ENCODE assay signal across 1 cellular context in the genomic region with DNA sequence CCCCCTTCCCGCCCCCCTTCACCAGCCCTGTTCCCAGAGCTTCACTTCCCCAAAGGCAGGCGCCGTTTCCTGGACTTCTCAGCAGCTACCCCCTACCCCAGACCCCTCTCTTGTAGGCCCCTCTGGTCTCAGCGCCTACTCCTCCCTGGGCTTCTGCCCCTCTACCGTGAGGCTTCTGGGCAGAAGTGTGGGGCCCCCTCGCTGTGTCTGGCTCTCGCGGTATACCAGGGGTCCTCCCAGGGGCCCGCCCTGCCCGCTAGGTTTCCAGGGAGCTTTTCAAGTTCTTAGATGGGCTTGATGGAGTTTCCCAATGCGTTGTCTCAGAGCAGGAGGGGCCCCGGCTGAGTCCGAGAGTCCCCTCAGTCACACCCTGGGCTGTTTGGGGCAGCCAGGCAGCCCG.
A peak's percentile ranks its signal among the peaks of the same experiment; 100 is the strongest.
TF ChIP-seq lines count a peak whose summit lies in the region.

No MANE protein-coding gene starts in this region.

TF ChIP-seq in HepG2, 621 proteins besides CTCF, POLR2A, EP300 and RAD21:
- TF ChIP-seq PHB2 (IDR thresholded peaks at IDR 0.05; ENCODE audit: partially characterized antibody) = no peak
- TF ChIP-seq ATF5 (CRISPR knock-in tag; IDR thresholded peaks at IDR 0.05; ENCODE audit: low read depth) = no peak
- peak; percentile 38 for TF ChIP-seq AGO2 (optimal IDR thresholded peaks at IDR 0.05; ENCODE audit: low read depth, low read length)
- TF ChIP-seq, protein P1, sequence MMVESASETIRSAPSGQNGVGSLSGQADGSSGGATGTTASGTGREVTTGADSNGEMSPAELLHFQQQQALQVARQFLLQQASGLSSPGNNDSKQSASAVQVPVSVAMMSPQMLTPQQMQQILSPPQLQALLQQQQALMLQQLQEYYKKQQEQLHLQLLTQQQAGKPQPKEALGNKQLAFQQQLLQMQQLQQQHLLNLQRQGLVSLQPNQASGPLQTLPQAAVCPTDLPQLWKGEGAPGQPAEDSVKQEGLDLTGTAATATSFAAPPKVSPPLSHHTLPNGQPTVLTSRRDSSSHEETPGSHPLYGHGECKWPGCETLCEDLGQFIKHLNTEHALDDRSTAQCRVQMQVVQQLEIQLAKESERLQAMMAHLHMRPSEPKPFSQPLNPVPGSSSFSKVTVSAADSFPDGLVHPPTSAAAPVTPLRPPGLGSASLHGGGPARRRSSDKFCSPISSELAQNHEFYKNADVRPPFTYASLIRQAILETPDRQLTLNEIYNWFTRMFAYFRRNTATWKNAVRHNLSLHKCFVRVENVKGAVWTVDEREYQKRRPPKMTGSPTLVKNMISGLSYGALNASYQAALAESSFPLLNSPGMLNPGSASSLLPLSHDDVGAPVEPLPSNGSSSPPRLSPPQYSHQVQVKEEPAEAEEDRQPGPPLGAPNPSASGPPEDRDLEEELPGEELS (CRISPR knock-in tag; IDR thresholded peaks at IDR 0.05) = 0 out of 2 replicates have a peak, but pooled peaks have one; percentile 1
- TF ChIP-seq, protein P2, sequence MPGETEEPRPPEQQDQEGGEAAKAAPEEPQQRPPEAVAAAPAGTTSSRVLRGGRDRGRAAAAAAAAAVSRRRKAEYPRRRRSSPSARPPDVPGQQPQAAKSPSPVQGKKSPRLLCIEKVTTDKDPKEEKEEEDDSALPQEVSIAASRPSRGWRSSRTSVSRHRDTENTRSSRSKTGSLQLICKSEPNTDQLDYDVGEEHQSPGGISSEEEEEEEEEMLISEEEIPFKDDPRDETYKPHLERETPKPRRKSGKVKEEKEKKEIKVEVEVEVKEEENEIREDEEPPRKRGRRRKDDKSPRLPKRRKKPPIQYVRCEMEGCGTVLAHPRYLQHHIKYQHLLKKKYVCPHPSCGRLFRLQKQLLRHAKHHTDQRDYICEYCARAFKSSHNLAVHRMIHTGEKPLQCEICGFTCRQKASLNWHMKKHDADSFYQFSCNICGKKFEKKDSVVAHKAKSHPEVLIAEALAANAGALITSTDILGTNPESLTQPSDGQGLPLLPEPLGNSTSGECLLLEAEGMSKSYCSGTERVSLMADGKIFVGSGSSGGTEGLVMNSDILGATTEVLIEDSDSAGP (CRISPR knock-in tag; IDR thresholded peaks at IDR 0.05; ENCODE audit: borderline replicate concordance) = 0 out of 2 replicates have a peak, but pooled peaks have one; percentile 8
- TF ChIP-seq, protein P3, sequence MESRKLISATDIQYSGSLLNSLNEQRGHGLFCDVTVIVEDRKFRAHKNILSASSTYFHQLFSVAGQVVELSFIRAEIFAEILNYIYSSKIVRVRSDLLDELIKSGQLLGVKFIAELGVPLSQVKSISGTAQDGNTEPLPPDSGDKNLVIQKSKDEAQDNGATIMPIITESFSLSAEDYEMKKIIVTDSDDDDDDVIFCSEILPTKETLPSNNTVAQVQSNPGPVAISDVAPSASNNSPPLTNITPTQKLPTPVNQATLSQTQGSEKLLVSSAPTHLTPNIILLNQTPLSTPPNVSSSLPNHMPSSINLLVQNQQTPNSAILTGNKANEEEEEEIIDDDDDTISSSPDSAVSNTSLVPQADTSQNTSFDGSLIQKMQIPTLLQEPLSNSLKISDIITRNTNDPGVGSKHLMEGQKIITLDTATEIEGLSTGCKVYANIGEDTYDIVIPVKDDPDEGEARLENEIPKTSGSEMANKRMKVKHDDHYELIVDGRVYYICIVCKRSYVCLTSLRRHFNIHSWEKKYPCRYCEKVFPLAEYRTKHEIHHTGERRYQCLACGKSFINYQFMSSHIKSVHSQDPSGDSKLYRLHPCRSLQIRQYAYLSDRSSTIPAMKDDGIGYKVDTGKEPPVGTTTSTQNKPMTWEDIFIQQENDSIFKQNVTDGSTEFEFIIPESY (CRISPR knock-in tag; IDR thresholded peaks at IDR 0.05) = peak; percentile 86
